Comparison of ENCODE assay signal across 25 cellular contexts in genomic region chr5:103177543-103177942, GRCh38.
"Had no signal": no experiment of that assay in that cellular context is flagged by ENCODE, and none has a peak within 500 bp of the region (broad histone marks: within the 10 kb centered on the region; RNA-seq: fewer than 3 reads in every experiment).

No MANE protein-coding gene starts in this region.

- H3K27me3 ChIP-seq: esophagus muscularis mucosa, gastrocnemius medialis, heart right ventricle, spleen, tibial artery, upper lobe of left lung, uterus had no signal

- DNase-seq: cortex of kidney; effector memory CD4-positive, alpha-beta T cell; gastrocnemius medialis; heart right ventricle; hypothalamus; islet precursor cell; mammary epithelial cell; mucosa of descending colon; naive thymus-derived CD8-positive, alpha-beta T cell; posterior cingulate gyrus; spleen; stimulated activated CD4-positive, alpha-beta T cell treated with anti-CD3 and anti-CD28 coated beads, Interleukin-15, amount 100 ng/mL, for 24 hours; stimulated activated CD4-positive, alpha-beta T cell treated with anti-CD3 and anti-CD28 coated beads, Interleukin-1b, Interleukin-23, amount 100 ng/mL, for 48 hours; stimulated activated CD4-positive, alpha-beta T cell treated with anti-CD3 and anti-CD28 coated beads, Interleukin-4, amount 100 ng/mL, for 24 hours; tibial artery; upper lobe of left lung; uterus had no signal

- H3K4me3 Mint-ChIP-seq: naive thymus-derived CD8-positive, alpha-beta T cell; neural crest cell; stimulated activated memory B cell treated with anti-CD40 and anti-IgM and Interleukin-4, amounts not matched to agents 10 μg/mL and 1 μg/mL and 100 μg/mL, for 72 hours; stimulated activated naive CD8-positive, alpha-beta T cell treated with anti-CD3 and anti-CD28 coated beads, Interleukin-15, Interleukin-2, amounts not matched to agents 100 ng/mL and 50 ng/mL, for 24 hours had no signal

- H3K4me1 ChIP-seq: esophagus muscularis mucosa, gastrocnemius medialis, heart right ventricle, spleen, tibial artery, upper lobe of left lung, uterus had no signal

- H3K27ac ChIP-seq: epithelial cell of prostate, esophagus muscularis mucosa, gastrocnemius medialis, heart right ventricle, spleen, tibial artery, upper lobe of left lung, uterus had no signal

- H3K4me1 Mint-ChIP-seq: naive thymus-derived CD8-positive, alpha-beta T cell; neural crest cell; stimulated activated memory B cell treated with anti-CD40 and anti-IgM and Interleukin-4, amounts not matched to agents 10 μg/mL and 1 μg/mL and 100 μg/mL, for 72 hours had no signal

- H3K4me3 ChIP-seq: esophagus muscularis mucosa, gastrocnemius medialis, heart right ventricle, mucosa of descending colon, spleen, tibial artery, upper lobe of left lung, uterus had no signal

- FAIRE-seq: endometrium had no signal

- H3K9me3 ChIP-seq: esophagus muscularis mucosa, gastrocnemius medialis, heart right ventricle, mucosa of descending colon, spleen, tibial artery, upper lobe of left lung, uterus had no signal

- H3K36me3 ChIP-seq: uterus had no signal

- ATAC-seq: gastrocnemius medialis; heart right ventricle; left lobe of liver; mucosa of descending colon; naive thymus-derived CD8-positive, alpha-beta T cell; sciatic nerve; stimulated activated memory B cell treated with anti-CD40 and anti-IgM and Interleukin-4, amounts not matched to agents 10 μg/mL and 1 μg/mL and 100 μg/mL, for 72 hours had no signal

- H3K9me3 Mint-ChIP-seq: naive thymus-derived CD8-positive, alpha-beta T cell; neural crest cell; stimulated activated memory B cell treated with anti-CD40 and anti-IgM and Interleukin-4, amounts not matched to agents 10 μg/mL and 1 μg/mL and 100 μg/mL, for 72 hours; stimulated activated naive CD8-positive, alpha-beta T cell treated with anti-CD3 and anti-CD28 coated beads, Interleukin-15, Interleukin-2, amounts not matched to agents 100 ng/mL and 50 ng/mL, for 24 hours had no signal

- H3K27me3 Mint-ChIP-seq: naive thymus-derived CD8-positive, alpha-beta T cell; stimulated activated memory B cell treated with anti-CD40 and anti-IgM and Interleukin-4, amounts not matched to agents 10 μg/mL and 1 μg/mL and 100 μg/mL, for 72 hours; stimulated activated naive CD8-positive, alpha-beta T cell treated with anti-CD3 and anti-CD28 coated beads, Interleukin-15, Interleukin-2, amounts not matched to agents 100 ng/mL and 50 ng/mL, for 24 hours had no signal

- H3K27ac Mint-ChIP-seq: stimulated activated memory B cell treated with anti-CD40 and anti-IgM and Interleukin-4, amounts not matched to agents 10 μg/mL and 1 μg/mL and 100 μg/mL, for 72 hours; stimulated activated naive CD8-positive, alpha-beta T cell treated with anti-CD3 and anti-CD28 coated beads, Interleukin-15, Interleukin-2, amounts not matched to agents 100 ng/mL and 50 ng/mL, for 24 hours had no signal
